Comparison of ENCODE assay signal across 8 cellular contexts in the genomic region with DNA sequence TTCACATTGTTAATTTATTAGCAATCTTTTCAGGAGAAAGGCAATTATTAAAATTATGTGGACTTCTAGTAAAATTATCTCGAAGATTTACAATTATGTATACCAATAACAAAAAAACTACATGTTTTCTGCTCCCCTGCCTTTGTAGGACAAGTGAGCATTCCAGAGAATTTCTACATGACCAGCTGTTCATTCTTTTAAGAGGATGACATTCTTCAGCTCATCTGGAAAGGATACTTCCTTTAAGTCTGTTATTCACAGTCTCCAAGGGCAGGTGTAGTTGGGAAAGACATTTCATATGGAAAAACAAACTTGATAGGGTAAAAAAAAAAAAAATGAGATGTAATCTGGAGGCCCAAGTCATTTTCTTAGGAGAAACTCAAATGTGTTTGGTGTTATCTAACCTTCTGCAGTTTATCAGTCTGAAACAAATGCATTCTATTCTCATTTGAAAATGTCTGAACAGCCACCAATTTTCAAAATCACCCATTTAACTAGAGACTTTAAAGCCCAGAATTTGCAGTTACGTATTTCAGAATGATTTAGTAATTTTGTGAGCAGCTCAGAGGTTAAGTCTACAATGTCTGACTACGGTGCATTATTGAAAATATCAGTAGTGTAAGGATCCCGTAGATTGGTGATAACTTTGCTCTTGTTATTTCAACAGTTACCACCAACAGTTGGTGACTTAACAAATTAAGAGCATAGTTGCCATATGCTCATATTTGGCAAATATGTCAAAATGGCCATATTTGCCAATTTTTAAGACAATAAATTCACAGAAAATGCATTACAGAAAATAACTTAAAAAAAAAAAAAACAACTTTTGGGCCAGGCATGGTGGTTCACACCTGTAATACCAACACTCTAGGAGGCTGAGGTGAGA. TPM values are rescaled to one million over a fixed set of nuclear protein-coding genes. Genes with fewer than 3 reads are reported as not detected.
DNase-seq lines count a peak whose midpoint lies in the region; ATAC-seq, FAIRE-seq and TF ChIP-seq lines count a peak whose summit lies in the region.

No MANE protein-coding gene starts in this region.

- WGBS in A549 (ENCODE audit: missing lambda C conversion rate), result 63% methylated on average over 4 of the region's 4 CpGs

- H3K27ac ChIP-seq in A549, result peak overlapping the region; percentile 97 to 99
- peak overlapping the region; percentile 91 for H3K27ac ChIP-seq in mucosa of rectum (ENCODE audit: low read depth in 2 of 2, low read length in 2 of 2)

- no peak for DNase-seq in A549 (ENCODE audit: low read depth in 1 of 2, low spot score in 1 of 2)
- DNase-seq in HFFc6, result no peak
- DNase-seq in bronchial epithelial cell (ENCODE audit: low read depth), result no peak
- no peak for DNase-seq in NCI-H2081 treated with DMSO at 0.1 percent for 48 hours (lab: John Stamatoyannopoulos, UW)
- no peak for DNase-seq in activated CD4-positive, CD25-positive, alpha-beta regulatory T cell treated with anti-CD3 and anti-CD28 coated beads, Interleukin-2, amount 50 U/mL, for 72 hours
- DNase-seq in KBM-7, result no peak

- ATAC-seq in A549, result no peak
- no peak for ATAC-seq in esophagus mucosa

- peak overlapping the region in 1 of 2 donors; percentile 93 for H3K9ac ChIP-seq in mucosa of rectum (ENCODE audit: low read depth in 1 of 2, low read length in 2 of 2)

- TF ChIP-seq RAD21 in A549 (conservative IDR thresholded peaks at IDR 0.05 in 1 of 2, IDR thresholded peaks at IDR 0.05 in 1 of 2), result no peak

- no peak for TF ChIP-seq EP300 in A549 (IDR thresholded peaks at IDR 0.05)

- H3K4me2 ChIP-seq in A549, result peak overlapping the region; percentile 95

- peak overlapping the region; percentile 97 for H3K27ac Mint-ChIP-seq in HFFc6

- peak overlapping the region; percentile 98 for H3K4me3 Mint-ChIP-seq in HFFc6

- in situ Hi-C loops in KBM-7 (cut with MboI; ENCODE audit: low pct_unique_long_range_greater_than_20kb, low sequenced_read_pairs), result loop anchor here (25.0 kb wide), 1 partner anchor 496 kb away; no protein-coding TSS in a partner anchor

- H3K36me3 Mint-ChIP-seq in HFFc6 (ENCODE audit: low read depth), result peaks cover 26% of the 10 kb centered on the region

- H3K36me3 ChIP-seq in bronchial epithelial cell (ENCODE audit: control insufficient read depth, insufficient read depth, low read length) (peaks cover 4% of the 10 kb centered on the region), mucosa of rectum (ENCODE audit: control insufficient read depth in 2 of 2, insufficient read depth in 2 of 2, low read length in 2 of 2) (no peaks in the 10 kb centered on the region)

- TF ChIP-seq CTCF in A549 (IDR thresholded peaks at IDR 0.05) (no peak), HFFc6 (IDR thresholded peaks at IDR 0.05) (no peak), bronchial epithelial cell (IDR thresholded peaks at IDR 0.05; ENCODE audit: insufficient read depth, low read length, severe bottlenecking) (no peak)

- H3K27me3 ChIP-seq in bronchial epithelial cell (ENCODE audit: control insufficient read depth, insufficient read depth, low read length), result no peaks in the 10 kb centered on the region
- peaks cover 3 to 6% of the 10 kb centered on the region in 2 donors for H3K27me3 ChIP-seq in mucosa of rectum (ENCODE audit: control insufficient read depth in 2 of 2, insufficient read depth in 2 of 2, low read length in 2 of 2)

- peaks cover 37% of the 10 kb centered on the region for H3K4me1 ChIP-seq in A549
- H3K4me1 ChIP-seq in mucosa of rectum (ENCODE audit: control insufficient read depth in 2 of 2, insufficient read depth in 2 of 2, low read length in 2 of 2), result peaks cover 11 to 14% of the 10 kb centered on the region in 2 donors

- H3K9me3 Mint-ChIP-seq in HFFc6, result peaks cover 17% of the 10 kb centered on the region

- no peak for TF ChIP-seq POLR2A in A549 (IDR thresholded peaks at IDR 0.05; ENCODE audit: low read length)

- peaks cover 19% of the 10 kb centered on the region for H3K27me3 Mint-ChIP-seq in HFFc6 (ENCODE audit: insufficient read depth)

- CTCF ChIA-PET in A549 (lab: Yijun Ruan, JAX), result interaction anchor here (0.9 to 8.4 kb wide), 3 partner anchors 54 to 548 kb away, joined by 3 to 80 read pairs (median 15); no protein-coding TSS in a partner anchor

- peaks cover 53% of the 10 kb centered on the region for H3K4me1 Mint-ChIP-seq in HFFc6 (ENCODE audit: low read depth)

- POLR2A ChIA-PET in A549 (lab: Yijun Ruan, JAX), result interaction anchor here (0.8 to 3.6 kb wide), 6 partner anchors 10 to 522 kb away, joined by 3 to 45 read pairs (median 12); a partner anchor contains a TSS

- no peaks in the 10 kb centered on the region for H3K9me3 ChIP-seq in A549
- no peaks in the 10 kb centered on the region for H3K9me3 ChIP-seq in mucosa of rectum (ENCODE audit: control insufficient read depth in 2 of 2, low read length in 2 of 2)

- FAIRE-seq in A549 (lab: Jason Lieb, UNC) (no peak), bronchial epithelial cell (lab: Jason Lieb, UNC) (no peak)

- H3K4me3 ChIP-seq in A549, result peak overlapping the region; percentile 72
- H3K4me3 ChIP-seq in bronchial epithelial cell (ENCODE audit: low read depth, low read length), result peak overlapping the region; percentile 98
- peak overlapping the region in 1 of 2 donors; percentile 83 for H3K4me3 ChIP-seq in mucosa of rectum (ENCODE audit: low read length in 2 of 2)

TF ChIP-seq in A549, 52 proteins besides CTCF, POLR2A, EP300 and RAD21:
- TF ChIP-seq ZFP36 (IDR thresholded peaks at IDR 0.05; ENCODE audit: borderline replicate concordance, partially characterized antibody), result no peak
- TF ChIP-seq, protein P1, sequence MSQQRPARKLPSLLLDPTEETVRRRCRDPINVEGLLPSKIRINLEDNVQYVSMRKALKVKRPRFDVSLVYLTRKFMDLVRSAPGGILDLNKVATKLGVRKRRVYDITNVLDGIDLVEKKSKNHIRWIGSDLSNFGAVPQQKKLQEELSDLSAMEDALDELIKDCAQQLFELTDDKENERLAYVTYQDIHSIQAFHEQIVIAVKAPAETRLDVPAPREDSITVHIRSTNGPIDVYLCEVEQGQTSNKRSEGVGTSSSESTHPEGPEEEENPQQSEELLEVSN (IDR thresholded peaks at IDR 0.05; ENCODE audit: borderline replicate concordance, low read depth), result no peak
- 0 out of 2 replicates have a peak, but pooled peaks have one; percentile 10 for TF ChIP-seq POLR2AphosphoS2 (conservative IDR thresholded peaks at IDR 0.05; ENCODE audit: low read length)

RNA-seq across cellular contexts. Expression of a gene that starts 1.8 kb away (rescaled TPM):
- 54.1 and 71.6 TPM in 2 replicates for polyA plus RNA-seq in A549 (2011; rRNA removed)
- 34.1 and 42.4 TPM in 2 replicates for polyA plus RNA-seq in A549 (2012; cell fraction: cytosol; rRNA removed)
- polyA plus RNA-seq in A549 (2012; cell fraction: nucleus; rRNA removed), result 42.2 and 45.0 TPM in 2 replicates
- 32.7 to 43.1 TPM (median 39.3 TPM) in 3 replicates for polyA plus RNA-seq in A549 (2017; fragmentation: RNase III; extraction: RNeasy Plus Mini Kit Qiagen cat#74134 plus additional on column Dnase treatment)
- 44.3 and 53.0 TPM in 2 replicates for polyA minus RNA-seq in A549 (2011; rRNA and poly(A)+ RNA removed)
- 10 to 100 TPM; 49.2 to 81.5 (median 76.2) TPM for total RNA-seq in HFFc6 (2021; fragmentation: NEBNext Ultra II Directional; extraction: Animal tissue kit (Norgen Biotek cat#: 25700))
- total RNA-seq in bronchial epithelial cell, result 16.9 and 27.9 TPM in 2 replicates
- total RNA-seq in esophagus mucosa, result 102 TPM

RNA-seq across cellular contexts. Expression of a gene that starts 51.1 kb away (rescaled TPM):
- polyA plus RNA-seq in A549 (2011; rRNA removed) (640 and 943 TPM in 2 replicates), A549 (2017; fragmentation: RNase III; extraction: RNeasy Plus Mini Kit Qiagen cat#74134 plus additional on column Dnase treatment) (695 to 725 TPM (median 709 TPM) in 3 replicates)
- polyA plus RNA-seq in A549 (2012; cell fraction: cytosol; rRNA removed), result 191 and 238 TPM in 2 replicates
- polyA plus RNA-seq in A549 (2012; cell fraction: nucleus; rRNA removed), result 109 and 153 TPM in 2 replicates
- polyA minus RNA-seq in A549 (2011; rRNA and poly(A)+ RNA removed), result 135 and 141 TPM in 2 replicates
- total RNA-seq in HFFc6 (2021; fragmentation: NEBNext Ultra II Directional; extraction: Animal tissue kit (Norgen Biotek cat#: 25700)), result 100 to 1,000 TPM; 473 to 573 (median 520) TPM
- total RNA-seq in bronchial epithelial cell (160 and 166 TPM in 2 replicates), esophagus mucosa (194 TPM)
